Comparison of ENCODE assay signal across 1 cellular context in the genomic region with DNA sequence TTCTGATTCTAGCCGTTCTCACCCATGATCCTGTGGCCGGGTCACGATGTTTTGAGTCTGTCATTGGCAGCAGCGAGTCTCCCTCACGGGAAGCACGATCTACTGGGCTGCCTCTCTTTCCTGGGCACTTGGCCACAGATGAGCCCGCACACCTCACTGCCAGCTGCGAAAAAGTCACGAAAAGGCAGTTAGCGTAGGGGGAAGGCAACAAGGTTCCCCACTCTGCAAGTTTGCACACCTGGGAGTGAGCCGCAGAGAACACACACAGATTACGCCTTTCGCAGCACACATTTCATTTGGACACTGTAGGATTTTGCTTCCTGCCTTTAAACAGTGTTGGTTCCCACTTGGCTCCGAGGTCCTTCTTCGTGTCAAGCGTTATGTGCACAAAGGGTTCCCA.
TF ChIP-seq lines count a peak whose summit lies in the region.

No MANE protein-coding gene starts in this region.

TF ChIP-seq in IMR-90, 13 proteins besides CTCF, POLR2A, EP300 and RAD21:
- TF ChIP-seq SMC3 (IDR thresholded peaks at IDR 0.05; ENCODE audit: low read depth, low read length) (no peak), CEBPB (IDR thresholded peaks at IDR 0.05; ENCODE audit: low read depth, low read length) (no peak), ELK1 (IDR thresholded peaks at IDR 0.05; ENCODE audit: borderline replicate concordance, low read depth, low read length) (no peak), CHD1 (IDR thresholded peaks at IDR 0.05; ENCODE audit: low read depth, low read length) (no peak), FOS (IDR thresholded peaks at IDR 0.05; ENCODE audit: low read depth, low read length) (no peak), BHLHE40 (IDR thresholded peaks at IDR 0.05; ENCODE audit: low read depth, low read length) (no peak), MAZ (IDR thresholded peaks at IDR 0.05; ENCODE audit: borderline replicate concordance, low read depth, low read length) (no peak), NFE2L2 (IDR thresholded peaks at IDR 0.05; ENCODE audit: low read depth, low read length) (no peak), MAFK (IDR thresholded peaks at IDR 0.05; ENCODE audit: low read depth, low read length) (no peak), RFX5 (IDR thresholded peaks at IDR 0.05; ENCODE audit: low read depth, low read length) (no peak), RCOR1 (IDR thresholded peaks at IDR 0.05; ENCODE audit: insufficient replicate concordance, low read length) (no peak), MXI1 (IDR thresholded peaks at IDR 0.05; ENCODE audit: borderline replicate concordance, low read depth, low read length) (no peak)
- TF ChIP-seq, protein P1, sequence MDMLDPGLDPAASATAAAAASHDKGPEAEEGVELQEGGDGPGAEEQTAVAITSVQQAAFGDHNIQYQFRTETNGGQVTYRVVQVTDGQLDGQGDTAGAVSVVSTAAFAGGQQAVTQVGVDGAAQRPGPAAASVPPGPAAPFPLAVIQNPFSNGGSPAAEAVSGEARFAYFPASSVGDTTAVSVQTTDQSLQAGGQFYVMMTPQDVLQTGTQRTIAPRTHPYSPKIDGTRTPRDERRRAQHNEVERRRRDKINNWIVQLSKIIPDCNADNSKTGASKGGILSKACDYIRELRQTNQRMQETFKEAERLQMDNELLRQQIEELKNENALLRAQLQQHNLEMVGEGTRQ (IDR thresholded peaks at IDR 0.05; ENCODE audit: low read depth, low read length), result no peak
